Comparison of ENCODE assay signal across 2 cellular contexts in the genomic region with DNA sequence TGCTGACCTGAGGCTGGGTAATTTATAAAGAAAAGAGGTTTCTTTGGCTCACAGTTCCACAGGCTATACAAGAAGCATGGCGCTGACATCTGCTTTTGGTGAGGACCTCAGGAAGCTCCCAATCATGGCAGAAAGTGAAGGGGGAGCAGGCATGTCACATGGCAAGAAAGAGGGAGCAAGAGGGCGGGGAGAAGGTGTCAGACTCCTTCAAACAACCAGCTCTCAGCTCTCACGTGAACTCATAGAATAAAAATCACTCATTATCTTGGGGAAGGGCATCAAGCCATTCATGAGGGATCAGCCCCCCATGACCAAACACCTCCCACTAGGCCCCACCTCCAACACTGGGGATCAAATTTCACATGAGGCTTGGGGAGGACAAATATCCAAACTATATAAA.
TF ChIP-seq lines count a peak whose summit lies in the region.

No MANE protein-coding gene starts in this region.

TF ChIP-seq in HEK293, 187 proteins besides CTCF, POLR2A, EP300 and RAD21 (continued from another document):
- TF ChIP-seq, protein P1, sequence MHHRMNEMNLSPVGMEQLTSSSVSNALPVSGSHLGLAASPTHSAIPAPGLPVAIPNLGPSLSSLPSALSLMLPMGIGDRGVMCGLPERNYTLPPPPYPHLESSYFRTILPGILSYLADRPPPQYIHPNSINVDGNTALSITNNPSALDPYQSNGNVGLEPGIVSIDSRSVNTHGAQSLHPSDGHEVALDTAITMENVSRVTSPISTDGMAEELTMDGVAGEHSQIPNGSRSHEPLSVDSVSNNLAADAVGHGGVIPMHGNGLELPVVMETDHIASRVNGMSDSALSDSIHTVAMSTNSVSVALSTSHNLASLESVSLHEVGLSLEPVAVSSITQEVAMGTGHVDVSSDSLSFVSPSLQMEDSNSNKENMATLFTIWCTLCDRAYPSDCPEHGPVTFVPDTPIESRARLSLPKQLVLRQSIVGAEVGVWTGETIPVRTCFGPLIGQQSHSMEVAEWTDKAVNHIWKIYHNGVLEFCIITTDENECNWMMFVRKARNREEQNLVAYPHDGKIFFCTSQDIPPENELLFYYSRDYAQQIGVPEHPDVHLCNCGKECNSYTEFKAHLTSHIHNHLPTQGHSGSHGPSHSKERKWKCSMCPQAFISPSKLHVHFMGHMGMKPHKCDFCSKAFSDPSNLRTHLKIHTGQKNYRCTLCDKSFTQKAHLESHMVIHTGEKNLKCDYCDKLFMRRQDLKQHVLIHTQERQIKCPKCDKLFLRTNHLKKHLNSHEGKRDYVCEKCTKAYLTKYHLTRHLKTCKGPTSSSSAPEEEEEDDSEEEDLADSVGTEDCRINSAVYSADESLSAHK (tag by site-specific recombination; IDR thresholded peaks at IDR 0.05), result no peak
- TF ChIP-seq ZNF223 (tag by site-specific recombination; IDR thresholded peaks at IDR 0.05), result 0 out of 2 replicates have a peak, but pooled peaks have one; percentile 19
- no peak for TF ChIP-seq OSR2 (tag by site-specific recombination; IDR thresholded peaks at IDR 0.05)
- no peak for TF ChIP-seq KLF10 (tag by site-specific recombination; IDR thresholded peaks at IDR 0.05)
- TF ChIP-seq, protein P2, sequence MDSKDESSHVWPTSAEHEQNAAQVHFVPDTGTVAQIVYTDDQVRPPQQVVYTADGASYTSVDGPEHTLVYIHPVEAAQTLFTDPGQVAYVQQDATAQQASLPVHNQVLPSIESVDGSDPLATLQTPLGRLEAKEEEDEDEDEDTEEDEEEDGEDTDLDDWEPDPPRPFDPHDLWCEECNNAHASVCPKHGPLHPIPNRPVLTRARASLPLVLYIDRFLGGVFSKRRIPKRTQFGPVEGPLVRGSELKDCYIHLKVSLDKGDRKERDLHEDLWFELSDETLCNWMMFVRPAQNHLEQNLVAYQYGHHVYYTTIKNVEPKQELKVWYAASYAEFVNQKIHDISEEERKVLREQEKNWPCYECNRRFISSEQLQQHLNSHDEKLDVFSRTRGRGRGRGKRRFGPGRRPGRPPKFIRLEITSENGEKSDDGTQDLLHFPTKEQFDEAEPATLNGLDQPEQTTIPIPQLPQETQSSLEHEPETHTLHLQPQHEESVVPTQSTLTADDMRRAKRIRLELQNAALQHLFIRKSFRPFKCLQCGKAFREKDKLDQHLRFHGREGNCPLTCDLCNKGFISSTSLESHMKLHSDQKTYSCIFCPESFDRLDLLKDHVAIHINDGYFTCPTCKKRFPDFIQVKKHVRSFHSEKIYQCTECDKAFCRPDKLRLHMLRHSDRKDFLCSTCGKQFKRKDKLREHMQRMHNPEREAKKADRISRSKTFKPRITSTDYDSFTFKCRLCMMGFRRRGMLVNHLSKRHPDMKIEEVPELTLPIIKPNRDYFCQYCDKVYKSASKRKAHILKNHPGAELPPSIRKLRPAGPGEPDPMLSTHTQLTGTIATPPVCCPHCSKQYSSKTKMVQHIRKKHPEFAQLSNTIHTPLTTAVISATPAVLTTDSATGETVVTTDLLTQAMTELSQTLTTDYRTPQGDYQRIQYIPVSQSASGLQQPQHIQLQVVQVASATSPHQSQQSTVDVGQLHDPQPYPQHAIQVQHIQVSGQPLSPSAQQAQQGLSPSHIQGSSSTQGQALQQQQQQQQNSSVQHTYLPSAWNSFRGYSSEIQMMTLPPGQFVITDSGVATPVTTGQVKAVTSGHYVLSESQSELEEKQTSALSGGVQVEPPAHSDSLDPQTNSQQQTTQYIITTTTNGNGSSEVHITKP (tag by site-specific recombination; IDR thresholded peaks at IDR 0.05), result peak; percentile 91
- no peak for TF ChIP-seq ZNF701 (tag by site-specific recombination; IDR thresholded peaks at IDR 0.05)

TF ChIP-seq in K562, 482 proteins besides CTCF, POLR2A, EP300 and RAD21 (continued from another document):
- TF ChIP-seq, protein P2 (IDR thresholded peaks at IDR 0.05; ENCODE audit: partially characterized antibody), result peak; percentile 73
- no peak for TF ChIP-seq SMARCB1 (IDR thresholded peaks at IDR 0.05; ENCODE audit: insufficient read length, low read depth)
- peak; percentile 61; the same call in 1 of the 2 replicates for TF ChIP-seq ZNF766 (CRISPR knock-in tag; conservative IDR thresholded peaks at IDR 0.05)
